Comparison of ENCODE assay signal across 1 cellular context in genomic region chr9:83978992-83979811, GRCh38.
TF ChIP-seq lines count a peak whose summit lies in the region.

No MANE protein-coding gene starts in this region.

TF ChIP-seq in HepG2, 621 proteins besides CTCF, POLR2A, EP300 and RAD21 (continued from another document and continues in another):
- no peak for TF ChIP-seq ZNF513 (CRISPR knock-in tag; conservative IDR thresholded peaks at IDR 0.05)
- TF ChIP-seq, protein P1, sequence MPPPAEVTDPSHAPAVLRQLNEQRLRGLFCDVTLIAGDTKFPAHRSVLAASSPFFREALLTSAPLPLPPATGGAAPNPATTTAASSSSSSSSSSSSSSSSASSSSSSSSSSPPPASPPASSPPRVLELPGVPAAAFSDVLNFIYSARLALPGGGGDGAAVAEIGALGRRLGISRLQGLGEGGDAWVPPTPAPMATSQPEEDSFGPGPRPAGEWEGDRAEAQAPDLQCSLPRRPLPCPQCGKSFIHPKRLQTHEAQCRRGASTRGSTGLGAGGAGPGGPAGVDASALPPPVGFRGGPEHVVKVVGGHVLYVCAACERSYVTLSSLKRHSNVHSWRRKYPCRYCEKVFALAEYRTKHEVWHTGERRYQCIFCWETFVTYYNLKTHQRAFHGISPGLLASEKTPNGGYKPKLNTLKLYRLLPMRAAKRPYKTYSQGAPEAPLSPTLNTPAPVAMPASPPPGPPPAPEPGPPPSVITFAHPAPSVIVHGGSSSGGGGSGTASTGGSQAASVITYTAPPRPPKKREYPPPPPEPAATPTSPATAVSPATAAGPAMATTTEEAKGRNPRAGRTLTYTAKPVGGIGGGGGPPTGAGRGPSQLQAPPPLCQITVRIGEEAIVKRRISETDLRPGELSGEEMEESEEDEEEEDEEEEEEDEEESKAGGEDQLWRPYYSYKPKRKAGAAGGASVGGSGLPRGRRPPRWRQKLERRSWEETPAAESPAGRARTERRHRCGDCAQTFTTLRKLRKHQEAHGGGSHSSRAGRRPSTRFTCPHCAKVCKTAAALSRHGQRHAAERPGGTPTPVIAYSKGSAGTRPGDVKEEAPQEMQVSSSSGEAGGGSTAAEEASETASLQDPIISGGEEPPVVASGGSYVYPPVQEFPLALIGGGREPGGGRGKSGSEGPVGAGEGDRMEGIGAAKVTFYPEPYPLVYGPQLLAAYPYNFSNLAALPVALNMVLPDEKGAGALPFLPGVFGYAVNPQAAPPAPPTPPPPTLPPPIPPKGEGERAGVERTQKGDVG (CRISPR knock-in tag; IDR thresholded peaks at IDR 0.05; ENCODE audit: borderline replicate concordance) = no peak
- 0 out of 2 replicates have a peak, but pooled peaks have one; percentile 22 for TF ChIP-seq ZKSCAN5 (CRISPR knock-in tag; IDR thresholded peaks at IDR 0.05)
- TF ChIP-seq, protein P2, sequence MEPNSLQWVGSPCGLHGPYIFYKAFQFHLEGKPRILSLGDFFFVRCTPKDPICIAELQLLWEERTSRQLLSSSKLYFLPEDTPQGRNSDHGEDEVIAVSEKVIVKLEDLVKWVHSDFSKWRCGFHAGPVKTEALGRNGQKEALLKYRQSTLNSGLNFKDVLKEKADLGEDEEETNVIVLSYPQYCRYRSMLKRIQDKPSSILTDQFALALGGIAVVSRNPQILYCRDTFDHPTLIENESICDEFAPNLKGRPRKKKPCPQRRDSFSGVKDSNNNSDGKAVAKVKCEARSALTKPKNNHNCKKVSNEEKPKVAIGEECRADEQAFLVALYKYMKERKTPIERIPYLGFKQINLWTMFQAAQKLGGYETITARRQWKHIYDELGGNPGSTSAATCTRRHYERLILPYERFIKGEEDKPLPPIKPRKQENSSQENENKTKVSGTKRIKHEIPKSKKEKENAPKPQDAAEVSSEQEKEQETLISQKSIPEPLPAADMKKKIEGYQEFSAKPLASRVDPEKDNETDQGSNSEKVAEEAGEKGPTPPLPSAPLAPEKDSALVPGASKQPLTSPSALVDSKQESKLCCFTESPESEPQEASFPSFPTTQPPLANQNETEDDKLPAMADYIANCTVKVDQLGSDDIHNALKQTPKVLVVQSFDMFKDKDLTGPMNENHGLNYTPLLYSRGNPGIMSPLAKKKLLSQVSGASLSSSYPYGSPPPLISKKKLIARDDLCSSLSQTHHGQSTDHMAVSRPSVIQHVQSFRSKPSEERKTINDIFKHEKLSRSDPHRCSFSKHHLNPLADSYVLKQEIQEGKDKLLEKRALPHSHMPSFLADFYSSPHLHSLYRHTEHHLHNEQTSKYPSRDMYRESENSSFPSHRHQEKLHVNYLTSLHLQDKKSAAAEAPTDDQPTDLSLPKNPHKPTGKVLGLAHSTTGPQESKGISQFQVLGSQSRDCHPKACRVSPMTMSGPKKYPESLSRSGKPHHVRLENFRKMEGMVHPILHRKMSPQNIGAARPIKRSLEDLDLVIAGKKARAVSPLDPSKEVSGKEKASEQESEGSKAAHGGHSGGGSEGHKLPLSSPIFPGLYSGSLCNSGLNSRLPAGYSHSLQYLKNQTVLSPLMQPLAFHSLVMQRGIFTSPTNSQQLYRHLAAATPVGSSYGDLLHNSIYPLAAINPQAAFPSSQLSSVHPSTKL (CRISPR knock-in tag; IDR thresholded peaks at IDR 0.05) = peak; percentile 18; the same call in 1 of the 2 replicates
- TF ChIP-seq, protein P3, sequence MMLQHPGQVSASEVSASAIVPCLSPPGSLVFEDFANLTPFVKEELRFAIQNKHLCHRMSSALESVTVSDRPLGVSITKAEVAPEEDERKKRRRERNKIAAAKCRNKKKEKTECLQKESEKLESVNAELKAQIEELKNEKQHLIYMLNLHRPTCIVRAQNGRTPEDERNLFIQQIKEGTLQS (CRISPR knock-in tag; IDR thresholded peaks at IDR 0.05) = no peak
- TF ChIP-seq, protein P4, sequence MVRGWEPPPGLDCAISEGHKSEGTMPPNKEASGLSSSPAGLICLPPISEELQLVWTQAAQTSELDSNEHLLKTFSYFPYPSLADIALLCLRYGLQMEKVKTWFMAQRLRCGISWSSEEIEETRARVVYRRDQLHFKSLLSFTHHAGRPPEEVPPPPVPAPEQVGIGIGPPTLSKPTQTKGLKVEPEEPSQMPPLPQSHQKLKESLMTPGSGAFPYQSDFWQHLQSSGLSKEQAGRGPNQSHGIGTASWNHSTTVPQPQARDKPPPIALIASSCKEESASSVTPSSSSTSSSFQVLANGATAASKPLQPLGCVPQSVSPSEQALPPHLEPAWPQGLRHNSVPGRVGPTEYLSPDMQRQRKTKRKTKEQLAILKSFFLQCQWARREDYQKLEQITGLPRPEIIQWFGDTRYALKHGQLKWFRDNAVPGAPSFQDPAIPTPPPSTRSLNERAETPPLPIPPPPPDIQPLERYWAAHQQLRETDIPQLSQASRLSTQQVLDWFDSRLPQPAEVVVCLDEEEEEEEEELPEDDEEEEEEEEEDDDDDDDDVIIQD (CRISPR knock-in tag; IDR thresholded peaks at IDR 0.05; ENCODE audit: low read depth) = no peak
- no peak for TF ChIP-seq ZKSCAN8 (CRISPR knock-in tag; IDR thresholded peaks at IDR 0.05; ENCODE audit: borderline replicate concordance)
- TF ChIP-seq MIER3 (CRISPR knock-in tag; IDR thresholded peaks at IDR 0.05; ENCODE audit: borderline replicate concordance) = no peak
- no peak for TF ChIP-seq FOXO1 (CRISPR knock-in tag; IDR thresholded peaks at IDR 0.05)
- TF ChIP-seq KMT2B (CRISPR knock-in tag; IDR thresholded peaks at IDR 0.05) = no peak
- no peak for TF ChIP-seq PHF20 (CRISPR knock-in tag; IDR thresholded peaks at IDR 0.05)
- no peak for TF ChIP-seq LBX2 (CRISPR knock-in tag; IDR thresholded peaks at IDR 0.05; ENCODE audit: borderline replicate concordance)
- no peak for TF ChIP-seq ZNF407 (CRISPR knock-in tag; IDR thresholded peaks at IDR 0.05; ENCODE audit: not compliant biosample characterization)
- no peak for TF ChIP-seq SP4 (CRISPR knock-in tag; IDR thresholded peaks at IDR 0.05)
- TF ChIP-seq SRSF4 (IDR thresholded peaks at IDR 0.05; ENCODE audit: low read depth, low read length, poor library complexity, severe bottlenecking) = no peak
- no peak for TF ChIP-seq HOXA5 (CRISPR knock-in tag; IDR thresholded peaks at IDR 0.05)
- no peak for TF ChIP-seq HNRNPH1 (optimal IDR thresholded peaks at IDR 0.05; ENCODE audit: low read depth, low read length)
- TF ChIP-seq ZNF557 (CRISPR knock-in tag; IDR thresholded peaks at IDR 0.05) = 0 out of 2 replicates have a peak, but pooled peaks have one; percentile 5
- TF ChIP-seq, protein P5, sequence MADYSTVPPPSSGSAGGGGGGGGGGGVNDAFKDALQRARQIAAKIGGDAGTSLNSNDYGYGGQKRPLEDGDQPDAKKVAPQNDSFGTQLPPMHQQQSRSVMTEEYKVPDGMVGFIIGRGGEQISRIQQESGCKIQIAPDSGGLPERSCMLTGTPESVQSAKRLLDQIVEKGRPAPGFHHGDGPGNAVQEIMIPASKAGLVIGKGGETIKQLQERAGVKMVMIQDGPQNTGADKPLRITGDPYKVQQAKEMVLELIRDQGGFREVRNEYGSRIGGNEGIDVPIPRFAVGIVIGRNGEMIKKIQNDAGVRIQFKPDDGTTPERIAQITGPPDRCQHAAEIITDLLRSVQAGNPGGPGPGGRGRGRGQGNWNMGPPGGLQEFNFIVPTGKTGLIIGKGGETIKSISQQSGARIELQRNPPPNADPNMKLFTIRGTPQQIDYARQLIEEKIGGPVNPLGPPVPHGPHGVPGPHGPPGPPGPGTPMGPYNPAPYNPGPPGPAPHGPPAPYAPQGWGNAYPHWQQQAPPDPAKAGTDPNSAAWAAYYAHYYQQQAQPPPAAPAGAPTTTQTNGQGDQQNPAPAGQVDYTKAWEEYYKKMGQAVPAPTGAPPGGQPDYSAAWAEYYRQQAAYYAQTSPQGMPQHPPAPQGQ (CRISPR knock-in tag; IDR thresholded peaks at IDR 0.05; ENCODE audit: borderline replicate concordance) = no peak
- TF ChIP-seq ZNF44 (CRISPR knock-in tag; IDR thresholded peaks at IDR 0.05) = no peak
- no peak for TF ChIP-seq SMAD9 (CRISPR knock-in tag; IDR thresholded peaks at IDR 0.05)
- TF ChIP-seq YY1 (IDR thresholded peaks at IDR 0.05; ENCODE audit: insufficient read depth, insufficient replicate concordance, low read depth, low read length) = peak; percentile 90
- TF ChIP-seq ZMYM3 (CRISPR knock-in tag; IDR thresholded peaks at IDR 0.05) = no peak
- TF ChIP-seq ZFP41 (CRISPR knock-in tag; IDR thresholded peaks at IDR 0.05; ENCODE audit: borderline replicate concordance) = no peak
- no peak; the same call in 1 of the 2 replicates for TF ChIP-seq NCOR1 (IDR thresholded peaks at IDR 0.05; ENCODE audit: borderline replicate concordance, low read length)
- TF ChIP-seq, protein P6, sequence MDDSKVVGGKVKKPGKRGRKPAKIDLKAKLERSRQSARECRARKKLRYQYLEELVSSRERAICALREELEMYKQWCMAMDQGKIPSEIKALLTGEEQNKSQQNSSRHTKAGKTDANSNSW (CRISPR knock-in tag; IDR thresholded peaks at IDR 0.05; ENCODE audit: borderline replicate concordance) = no peak; the same call in 1 of the 2 replicates
- TF ChIP-seq JARID2 (CRISPR knock-in tag; IDR thresholded peaks at IDR 0.05; ENCODE audit: insufficient replicate concordance) = no peak
- no peak for TF ChIP-seq STAT6 (CRISPR knock-in tag; IDR thresholded peaks at IDR 0.05; ENCODE audit: borderline replicate concordance)
- TF ChIP-seq PRPF4 (IDR thresholded peaks at IDR 0.05; ENCODE audit: low read depth, low read length, poor library complexity, severe bottlenecking) = no peak
- TF ChIP-seq PTBP1 (IDR thresholded peaks at IDR 0.05; ENCODE audit: low read depth, low read length, poor library complexity, severe bottlenecking) = no peak
